1 cellular context compared by ENCODE assay signal in genomic region chr5:55993628-55994501, GRCh38.
TF ChIP-seq lines count a peak whose summit lies in the region.

No MANE protein-coding gene starts in this region.

TF ChIP-seq in IMR-90, 13 proteins besides CTCF, POLR2A, EP300 and RAD21 (continued from another document):
- TF ChIP-seq MXI1 (IDR thresholded peaks at IDR 0.05; ENCODE audit: borderline replicate concordance, low read depth, low read length) (no peak), USF2 (IDR thresholded peaks at IDR 0.05; ENCODE audit: low read depth, low read length) (no peak), FOS (IDR thresholded peaks at IDR 0.05; ENCODE audit: low read depth, low read length) (no peak), SMC3 (IDR thresholded peaks at IDR 0.05; ENCODE audit: low read depth, low read length) (no peak), NFE2L2 (IDR thresholded peaks at IDR 0.05; ENCODE audit: low read depth, low read length) (no peak), BHLHE40 (IDR thresholded peaks at IDR 0.05; ENCODE audit: low read depth, low read length) (no peak; the same call in 1 of the 2 replicates)
